In the genomic region with DNA sequence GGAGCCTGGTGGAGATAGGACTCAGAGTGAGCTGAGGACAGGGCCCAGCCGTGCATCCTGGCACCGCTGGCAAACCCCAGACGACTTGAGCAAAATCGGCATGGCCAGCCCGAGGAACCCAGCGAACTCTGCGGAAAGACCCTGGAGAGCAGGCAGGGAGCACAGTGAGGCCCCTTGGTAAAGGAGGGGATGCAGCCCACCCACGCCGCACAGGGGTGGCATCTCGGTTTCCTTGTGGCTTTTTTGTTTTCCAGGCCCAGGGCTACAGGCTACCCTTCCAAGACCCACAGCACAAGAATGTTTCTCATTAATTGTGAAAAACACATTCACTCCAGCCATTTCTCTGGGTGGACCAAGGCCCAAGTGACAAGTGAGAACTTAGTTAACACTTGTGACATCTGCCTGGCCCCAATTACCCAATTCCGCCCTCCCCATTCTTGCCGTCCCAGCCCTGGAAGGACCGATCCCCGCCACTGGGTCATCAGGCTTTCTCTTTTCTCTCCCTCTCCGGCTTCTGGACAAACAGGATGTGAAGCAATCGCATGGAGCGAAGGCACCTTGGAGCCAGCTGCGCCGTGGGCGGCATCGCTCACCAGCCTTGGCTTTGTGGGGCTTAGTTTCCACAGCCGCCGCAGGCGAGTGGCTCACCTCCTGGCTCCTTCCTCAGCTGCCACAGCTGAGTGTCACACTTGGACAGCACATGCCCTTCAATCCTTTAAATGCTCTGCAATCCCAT, we compare ENCODE assay signal across 19 cellular contexts.
DNase-seq lines count a peak whose midpoint lies in the region; ATAC-seq and TF ChIP-seq lines count a peak whose summit lies in the region.
"Had no signal": no experiment of that assay in that cellular context is flagged by ENCODE, and none has a peak within 500 bp of the region (broad histone marks: within the 10 kb centered on the region; RNA-seq: fewer than 3 reads in every experiment).

No MANE protein-coding gene starts in this region.

- no peak overlapping the region for H3K9ac ChIP-seq in mammary epithelial cell (ENCODE audit: insufficient read depth, low read length)
- no peak overlapping the region for H3K9ac ChIP-seq in neural progenitor cell
- H3K9ac ChIP-seq: BLaER1 had no signal

- H3K4me3 Mint-ChIP-seq in neural progenitor cell, result no peak overlapping the region
- no peak overlapping the region for H3K4me3 Mint-ChIP-seq in naive thymus-derived CD4-positive, alpha-beta T cell
- H3K4me3 Mint-ChIP-seq in stimulated activated memory B cell treated with anti-CD40 and anti-IgM and Interleukin-4, amounts not matched to agents 10 μg/mL and 1 μg/mL and 100 μg/mL, for 72 hours, result no peak overlapping the region
- H3K4me3 Mint-ChIP-seq: naive B cell had no signal

- in situ Hi-C loops in mammary epithelial cell (cut with MboI; ENCODE audit: low sequenced_read_pairs in 2 of 2), result no loop called here

- H3K79me2 ChIP-seq in mammary epithelial cell (ENCODE audit: insufficient read depth, low read length), result no peaks in the 10 kb centered on the region
- H3K79me2 ChIP-seq in neural progenitor cell (ENCODE audit: low read depth), result no peaks in the 10 kb centered on the region

- peaks cover 11% of the 10 kb centered on the region for H3K4me1 Mint-ChIP-seq in neural progenitor cell
- no peaks in the 10 kb centered on the region for H3K4me1 Mint-ChIP-seq in naive thymus-derived CD4-positive, alpha-beta T cell
- no peaks in the 10 kb centered on the region for H3K4me1 Mint-ChIP-seq in stimulated activated memory B cell treated with anti-CD40 and anti-IgM and Interleukin-4, amounts not matched to agents 10 μg/mL and 1 μg/mL and 100 μg/mL, for 72 hours
- H3K4me1 Mint-ChIP-seq: naive B cell had no signal

- H3F3A ChIP-seq in neural progenitor cell (ENCODE audit: low read depth), result peaks cover 15% of the 10 kb centered on the region

- BruUV-seq in mammary epithelial cell (replicated peaks; lab: Mats Ljungman, UMichigan), result no TSS peak

- intact Hi-C loops in mammary epithelial cell (cut with micrococcal nuclease), result loop anchor here (1.0 kb wide), 1 partner anchor 10 kb away; no protein-coding TSS in a partner anchor
- intact Hi-C loops in naive thymus-derived CD4-positive, alpha-beta T cell (cut with micrococcal nuclease), result no loop called here

- H2AFZ ChIP-seq in mammary epithelial cell (ENCODE audit: low read depth, low read length), result peak overlapping the region; percentile 55
- no peak overlapping the region for H2AFZ ChIP-seq in neural progenitor cell (replicated peaks)

- no peaks in the 10 kb centered on the region for H4K20me1 ChIP-seq in mammary epithelial cell (ENCODE audit: insufficient read depth, low read length)
- H4K20me1 ChIP-seq in neural progenitor cell (ENCODE audit: low read depth), result no peaks in the 10 kb centered on the region
- H4K20me1 ChIP-seq: BLaER1 had no signal

- H3K4me1 ChIP-seq in mammary epithelial cell (ENCODE audit: insufficient read depth, low read length) (peaks cover 17% of the 10 kb centered on the region), neural progenitor cell (peaks cover 25% of the 10 kb centered on the region)
- no peaks in the 10 kb centered on the region for H3K4me1 ChIP-seq in naive thymus-derived CD4-positive, alpha-beta T cell (ENCODE audit: control insufficient read depth in 2 of 2, insufficient read depth in 2 of 2, low read length in 2 of 2)
- H3K4me1 ChIP-seq: left lung, transverse colon had no signal

- DNase-seq in COLO829 (ENCODE audit: low spot score), result peak; percentile 63
- DNase-seq in HT1080 (ENCODE audit: low read depth), result peak; percentile 34
- DNase-seq in mammary epithelial cell, result peak; percentile 91
- DNase-seq in neural progenitor cell (ENCODE audit: low spot score), result no peak
- no peak for DNase-seq in naive thymus-derived CD4-positive, alpha-beta T cell
- no peak for DNase-seq in activated T-cell treated with anti-CD3 and anti-CD28 coated beads, Interleukin-2, amount 50 U/mL, for 48 hours
- DNase-seq: activated CD4-positive, alpha-beta T cell treated with anti-CD3 and anti-CD28 coated beads, Interleukin-2, amount 50 U/mL, for 48 hours; DMS79 treated with DMSO at 0.1 percent for 48 hours; H7; left lung; naive B cell; NCI-H1105 treated with DMSO at 0.1 percent for 48 hours; stimulated activated CD8-positive, alpha-beta memory T cell treated with anti-CD3 and anti-CD28 coated beads, Interleukin-4, amount 100 ng/mL, for 48 hours; transverse colon had no signal

- no peak for ATAC-seq in naive thymus-derived CD4-positive, alpha-beta T cell
- no peak for ATAC-seq in HG02885 (IDR thresholded peaks at IDR 0.05; ENCODE audit: poor library complexity, unreplicated experiment)
- ATAC-seq in stimulated activated memory B cell treated with anti-CD40 and anti-IgM and Interleukin-4, amounts not matched to agents 10 μg/mL and 1 μg/mL and 100 μg/mL, for 72 hours, result no peak
- ATAC-seq: left lung had no signal

- H3K9me3 ChIP-seq in mammary epithelial cell (replicated peaks; ENCODE audit: insufficient read depth, low read length), result no peaks in the 10 kb centered on the region
- H3K9me3 ChIP-seq in neural progenitor cell (ENCODE audit: low read depth), result no peaks in the 10 kb centered on the region
- no peaks in the 10 kb centered on the region for H3K9me3 ChIP-seq in naive thymus-derived CD4-positive, alpha-beta T cell (ENCODE audit: control insufficient read depth in 2 of 3, low read length in 3 of 3)
- H3K9me3 ChIP-seq: BLaER1, left lung, transverse colon had no signal

- H3K27me3 Mint-ChIP-seq in neural progenitor cell (ENCODE audit: insufficient read depth, low read depth), result peaks cover 2% of the 10 kb centered on the region
- H3K27me3 Mint-ChIP-seq in naive thymus-derived CD4-positive, alpha-beta T cell, result peaks cover 0 to 33% (median 10%) of the 10 kb centered on the region in 5 donors
- H3K27me3 Mint-ChIP-seq in stimulated activated memory B cell treated with anti-CD40 and anti-IgM and Interleukin-4, amounts not matched to agents 10 μg/mL and 1 μg/mL and 100 μg/mL, for 72 hours, result peaks cover 16% of the 10 kb centered on the region

- H3K27ac Mint-ChIP-seq in neural progenitor cell, result peak overlapping the region; percentile 60
- no peak overlapping the region for H3K27ac Mint-ChIP-seq in naive thymus-derived CD4-positive, alpha-beta T cell
- H3K27ac Mint-ChIP-seq in stimulated activated memory B cell treated with anti-CD40 and anti-IgM and Interleukin-4, amounts not matched to agents 10 μg/mL and 1 μg/mL and 100 μg/mL, for 72 hours, result no peak overlapping the region

- H3K27ac ChIP-seq in mammary epithelial cell (ENCODE audit: insufficient read depth, low read depth, low read length) (no peak overlapping the region), neural progenitor cell (no peak overlapping the region)
- no peak overlapping the region for H3K27ac ChIP-seq in naive thymus-derived CD4-positive, alpha-beta T cell (ENCODE audit: low read depth, low read length)
- H3K27ac ChIP-seq: BLaER1, left lung, SK-N-MC, transverse colon had no signal

- POLR2A ChIA-PET in naive thymus-derived CD4-positive, alpha-beta T cell (lab: Charles Lee), result no interaction called here

- H3K36me3 Mint-ChIP-seq in neural progenitor cell, result peaks cover 29% of the 10 kb centered on the region
- no peaks in the 10 kb centered on the region for H3K36me3 Mint-ChIP-seq in naive thymus-derived CD4-positive, alpha-beta T cell
- H3K36me3 Mint-ChIP-seq in stimulated activated memory B cell treated with anti-CD40 and anti-IgM and Interleukin-4, amounts not matched to agents 10 μg/mL and 1 μg/mL and 100 μg/mL, for 72 hours, result no peaks in the 10 kb centered on the region
- H3K36me3 Mint-ChIP-seq: naive B cell had no signal

- H3K36me3 ChIP-seq in mammary epithelial cell (ENCODE audit: insufficient read depth, low read length) (no peaks in the 10 kb centered on the region), neural progenitor cell (no peaks in the 10 kb centered on the region)
- H3K36me3 ChIP-seq in naive thymus-derived CD4-positive, alpha-beta T cell (ENCODE audit: control insufficient read depth in 2 of 3, insufficient read depth in 3 of 3, low read length in 3 of 3), result no peaks in the 10 kb centered on the region
- H3K36me3 ChIP-seq: BLaER1, left lung, transverse colon had no signal

- H3K27me3 ChIP-seq in mammary epithelial cell (ENCODE audit: insufficient read depth, low read length) (no peaks in the 10 kb centered on the region), neural progenitor cell (no peaks in the 10 kb centered on the region)
- no peaks in the 10 kb centered on the region for H3K27me3 ChIP-seq in naive thymus-derived CD4-positive, alpha-beta T cell (ENCODE audit: control insufficient read depth in 2 of 2, insufficient read depth in 2 of 2, low read length in 2 of 2)
- H3K27me3 ChIP-seq: BLaER1, left lung, transverse colon had no signal

- no peak overlapping the region for H3K4me3 ChIP-seq in mammary epithelial cell (replicated peaks in 1 of 3; ENCODE audit: insufficient read depth in 1 of 3, low read depth in 2 of 3, low read length in 3 of 3)
- no peak overlapping the region for H3K4me3 ChIP-seq in neural progenitor cell
- no peak overlapping the region for H3K4me3 ChIP-seq in naive thymus-derived CD4-positive, alpha-beta T cell (ENCODE audit: low read length)
- H3K4me3 ChIP-seq: BLaER1, dorsolateral prefrontal cortex, left lung, SK-N-MC, transverse colon had no signal

- CTCF ChIA-PET in mammary epithelial cell (lab: Charles Lee; ENCODE audit: low non-redundant PET), result no interaction called here
- CTCF ChIA-PET in naive thymus-derived CD4-positive, alpha-beta T cell (lab: Charles Lee), result no interaction called here

- dilution Hi-C loops in mammary epithelial cell (cut with HindIII; ENCODE audit: low sequenced_read_pairs), result no loop called here

- TF ChIP-seq CTCF in mammary epithelial cell (conservative IDR thresholded peaks at IDR 0.05 in 1 of 2, IDR thresholded peaks at IDR 0.05 in 1 of 2; ENCODE audit: extremely low read depth in 1 of 2, insufficient read depth in 1 of 2, low read depth in 1 of 2, low read length in 2 of 2) (no peak), neural progenitor cell (IDR thresholded peaks at IDR 0.05) (no peak)

- 25% methylated on average over 18 of the region's 24 CpGs for WGBS in mammary epithelial cell (ENCODE audit: low coverage, missing lambda C conversion rate)

- no peaks in the 10 kb centered on the region for H3K9me3 Mint-ChIP-seq in neural progenitor cell
- peaks cover 0 to 2% (median 0%) of the 10 kb centered on the region in 11 donors for H3K9me3 Mint-ChIP-seq in naive thymus-derived CD4-positive, alpha-beta T cell
- no peaks in the 10 kb centered on the region for H3K9me3 Mint-ChIP-seq in stimulated activated memory B cell treated with anti-CD40 and anti-IgM and Interleukin-4, amounts not matched to agents 10 μg/mL and 1 μg/mL and 100 μg/mL, for 72 hours
- H3K9me3 Mint-ChIP-seq: naive B cell had no signal

- H3K4me2 ChIP-seq in mammary epithelial cell (ENCODE audit: insufficient read depth, low read depth, low read length) (peak overlapping the region; percentile 31), neural progenitor cell (no peak overlapping the region)
- H3K4me2 ChIP-seq: BLaER1 had no signal

Comparison
In these comparisons a context has a peak if more than half of its experiments do, and no peak if none do; other contexts are left out.
1. DNase-seq: peak in COLO829 (single experiment), HT1080 (single experiment) and mammary epithelial cell (single experiment); none in neural progenitor cell (single experiment), naive thymus-derived CD4-positive, alpha-beta T cell (0 of 9) and activated T-cell treated with anti-CD3 and anti-CD28 coated beads, Interleukin-2, amount 50 U/mL, for 48 hours (0 of 2).